ENCODE assay signal across 5 cellular contexts in the genomic region with DNA sequence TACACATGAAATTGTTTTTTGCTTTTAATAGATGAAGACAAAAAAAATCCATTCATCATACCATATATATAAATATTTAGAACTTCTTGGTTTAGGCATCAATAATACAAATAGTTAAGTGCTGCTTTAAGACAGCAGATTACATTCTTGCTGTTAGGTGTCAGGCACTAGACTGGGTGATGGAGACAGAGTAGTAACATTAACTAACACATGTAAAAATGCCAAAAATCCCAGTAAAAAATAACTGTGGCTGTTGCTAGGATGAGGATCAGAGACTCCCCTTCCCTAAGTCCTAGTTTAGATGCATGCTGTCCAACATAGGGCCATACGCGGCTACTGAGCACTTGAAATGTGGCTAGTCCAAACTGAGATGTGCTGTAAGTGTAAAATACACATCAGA.
"Had no signal": no experiment of that assay in that cellular context is flagged by ENCODE, and none has a peak within 500 bp of the region (broad histone marks: within the 10 kb centered on the region; RNA-seq: fewer than 3 reads in every experiment).

No MANE protein-coding gene starts in this region.

- H3K9ac ChIP-seq: KMS-11 had no signal

- H3K4me2 ChIP-seq: GM23338, KMS-11 had no signal

- H2AFZ ChIP-seq: GM23338 had no signal

- ATAC-seq: GM23338 had no signal

- H3K4me3 ChIP-seq: GM23338 had no signal

- H3K27ac ChIP-seq: KMS-11 had no signal

- DNase-seq: H9, HCEC 1CT, KBM-7 had no signal
